Comparison of ENCODE assay signal across 8 cellular contexts in the genomic region with DNA sequence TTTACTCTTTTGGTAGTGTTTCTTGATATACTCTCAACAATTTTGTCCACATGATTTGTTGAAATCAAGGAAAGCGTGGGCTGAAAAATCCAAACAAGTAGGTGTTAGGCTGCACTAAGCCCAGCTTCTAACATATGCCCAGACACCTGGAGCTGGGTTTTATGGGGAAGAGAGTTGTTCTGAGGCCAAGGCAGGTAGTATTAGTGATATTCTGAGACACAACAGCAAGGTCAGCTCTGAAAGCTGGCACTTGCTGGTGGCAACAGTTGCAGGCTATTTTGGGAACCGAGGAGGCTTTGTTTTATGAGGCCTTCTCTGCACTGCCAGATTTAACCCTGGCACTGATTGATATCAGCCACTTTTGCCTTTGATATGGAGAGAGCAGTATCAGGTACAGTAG.
A peak's percentile ranks its signal among the peaks of the same experiment; 100 is the strongest.
DNase-seq lines count a peak whose midpoint lies in the region; ATAC-seq and TF ChIP-seq lines count a peak whose summit lies in the region.
"Not testable (repeated sequence)": the region's sequence is repeated elsewhere in the genome, so short reads cannot be mapped to it uniquely, and the experiment has no call there.

No MANE protein-coding gene starts in this region.

- not testable (repeated sequence) for H3K36me3 Mint-ChIP-seq in mesothelial cell of epicardium

- not testable (repeated sequence) for H3K9me2 ChIP-seq in GM23248 (ENCODE audit: insufficient read depth)

- not testable (repeated sequence) for H2AFZ ChIP-seq in GM23248

- intact Hi-C loops in left ventricle myocardium inferior (cut with micrococcal nuclease); psoas muscle (cut with DNase I); testis (cut with DNase I; ENCODE audit: low total_unique reads): not testable (repeated sequence)

- H3F3A ChIP-seq in GM23248 (ENCODE audit: insufficient read depth), result peaks cover 17% of the 10 kb centered on the region; the same call in 1 of the 2 replicates

- H3K27me3 Mint-ChIP-seq in mesothelial cell of epicardium (ENCODE audit: low read depth), result not testable (repeated sequence)

- not testable (repeated sequence) for H3K9me3 ChIP-seq in GM23248 (ENCODE audit: low read depth); WERI-Rb-1 (ENCODE audit: severe bottlenecking); left ventricle myocardium inferior (replicated peaks); psoas muscle; testis

- not testable (repeated sequence) for H3K36me3 ChIP-seq in GM23248 (ENCODE audit: low read depth); WERI-Rb-1; left ventricle myocardium inferior; psoas muscle (ENCODE audit: insufficient read depth in 1 of 2, low read depth in 1 of 2); testis (ENCODE audit: low read depth, missing control alignments)

- H3K27me3 ChIP-seq in GM23248 (replicated peaks; ENCODE audit: insufficient read depth); WERI-Rb-1 (ENCODE audit: insufficient read depth, low read depth, severe bottlenecking); left ventricle myocardium inferior (ENCODE audit: low read depth); psoas muscle (ENCODE audit: insufficient read depth in 3 of 3, low read length in 2 of 3); testis: not testable (repeated sequence)

- H3K79me2 ChIP-seq in GM23248 (ENCODE audit: insufficient read depth), result peaks cover 13% of the 10 kb centered on the region; the same call in 1 of the 2 replicates

- DNase-seq in GM23248; left ventricle myocardium inferior; mesothelial cell of epicardium (ENCODE audit: low spot score in 2 of 2, unreplicated experiment in 2 of 2); psoas muscle: not testable (repeated sequence)
- DNase-seq in NCI-H2171 treated with DMSO at 0.1 percent for 48 hours (lab: John Stamatoyannopoulos, UW), result peak; percentile 37
- DNase-seq in WERI-Rb-1, result peak; percentile 70
- peak; percentile 55 for DNase-seq in cerebellum (ENCODE audit: low spot score)
- DNase-seq in testis, result peak; percentile 23

- not testable (repeated sequence) for H3K9me3 Mint-ChIP-seq in mesothelial cell of epicardium

- H3K27ac Mint-ChIP-seq in mesothelial cell of epicardium, result peak overlapping the region; percentile 93

- in situ Hi-C loops in GM23248 (cut with MboI), result not testable (repeated sequence)

- H3K27ac ChIP-seq in GM23248, result peak overlapping the region; percentile 62
- H3K27ac ChIP-seq in WERI-Rb-1, result peak overlapping the region; percentile 5; the same call in 1 of the 2 replicates
- peak overlapping the region; percentile 89 for H3K27ac ChIP-seq in left ventricle myocardium inferior (replicated peaks)
- H3K27ac ChIP-seq in psoas muscle, result peak overlapping the region; percentile 97
- H3K27ac ChIP-seq in testis, result not testable (repeated sequence)

- H3K4me3 ChIP-seq in GM23248; WERI-Rb-1 (ENCODE audit: low read depth, low read length); testis: not testable (repeated sequence)
- H3K4me3 ChIP-seq in left ventricle myocardium inferior (peak overlapping the region; percentile 24), psoas muscle (peak overlapping the region; percentile 37)

- not testable (repeated sequence) for TF ChIP-seq CTCF in WERI-Rb-1 (IDR thresholded peaks at IDR 0.05; ENCODE audit: low read depth, low read length); left ventricle myocardium inferior (IDR thresholded peaks at IDR 0.05; ENCODE audit: borderline replicate concordance); mesothelial cell of epicardium (IDR thresholded peaks at IDR 0.05; ENCODE audit: unreplicated experiment); psoas muscle (IDR thresholded peaks at IDR 0.05); testis (IDR thresholded peaks at IDR 0.05)

- TF ChIP-seq POLR2A in testis (IDR thresholded peaks at IDR 0.05), result not testable (repeated sequence)

- ATAC-seq in psoas muscle, result peak; percentile 67 to 72 (median 70)

- H3K4me2 ChIP-seq in GM23248 (ENCODE audit: unreplicated experiment), result not testable (repeated sequence)

- H3K4me3 Mint-ChIP-seq in mesothelial cell of epicardium, result not testable (repeated sequence)

- H3K9ac ChIP-seq in GM23248, result not testable (repeated sequence)

- WGBS in GM23248 (ENCODE audit: low coverage in 1 of 2, low lambda C conversion rate in 2 of 2, missing lambda C conversion rate in 2 of 2), 2 experiments, result 50 to 59% methylated on average over 2 of the region's 2 CpGs
- WGBS in psoas muscle, 3 donors, result 21 to 33% (median 23%) methylated on average over 2 of the region's 2 CpGs
- WGBS in testis, 2 donors, result 34 to 54% methylated on average over 2 of the region's 2 CpGs

- H4K20me1 ChIP-seq in GM23248 (ENCODE audit: insufficient read depth), result not testable (repeated sequence)

- H3K4me1 Mint-ChIP-seq in mesothelial cell of epicardium, result peaks cover 32% of the 10 kb centered on the region

- H3K4me1 ChIP-seq in GM23248 (ENCODE audit: insufficient read depth) (peaks cover 28% of the 10 kb centered on the region), left ventricle myocardium inferior (peaks cover 84% of the 10 kb centered on the region), psoas muscle (peaks cover 35% of the 10 kb centered on the region), testis (peaks cover 12% of the 10 kb centered on the region)
